1 cellular context compared by ENCODE assay signal in the genomic region with DNA sequence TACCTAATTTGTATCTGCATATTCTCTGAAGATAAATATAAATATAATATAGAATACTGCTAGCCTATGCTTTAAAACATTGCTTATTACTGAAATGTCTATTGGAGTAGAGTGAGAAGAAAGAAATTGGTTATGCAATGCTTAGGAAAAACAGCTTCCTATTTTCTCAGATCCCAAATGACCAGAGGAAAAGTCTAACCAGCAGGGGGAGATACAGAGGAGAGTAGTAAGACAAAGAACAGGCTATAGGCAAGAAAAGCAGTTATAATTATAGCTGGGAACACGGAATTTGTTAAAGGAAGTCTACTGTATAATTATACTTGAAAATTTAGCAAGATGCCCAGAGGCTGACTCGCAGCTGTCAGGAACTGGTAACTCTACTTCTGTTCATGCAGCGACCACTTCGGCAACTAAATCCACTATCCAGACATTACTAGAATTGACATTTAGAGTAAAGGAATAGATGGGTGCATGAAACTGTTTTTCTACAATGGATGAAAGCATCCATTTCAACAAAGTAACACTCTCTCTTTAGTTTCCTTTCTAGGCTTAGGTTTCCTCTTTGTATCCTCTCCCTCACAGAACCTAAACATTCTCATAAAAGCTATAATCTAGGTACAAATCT.
TF ChIP-seq lines count a peak whose summit lies in the region.

No MANE protein-coding gene starts in this region.

TF ChIP-seq in HCT116, 20 proteins besides CTCF, POLR2A, EP300 and RAD21 (continued from another document):
- no peak for TF ChIP-seq ZBTB33 (IDR thresholded peaks at IDR 0.05; ENCODE audit: extremely low read depth, insufficient replicate concordance, low read length)
- TF ChIP-seq ELF1 (IDR thresholded peaks at IDR 0.05; ENCODE audit: borderline replicate concordance, low read depth), result no peak
- TF ChIP-seq CBX3 (IDR thresholded peaks at IDR 0.05; ENCODE audit: low read depth), result no peak
- no peak for TF ChIP-seq TCF7L2 (IDR thresholded peaks at IDR 0.05; ENCODE audit: borderline replicate concordance, extremely low read depth, insufficient read depth, insufficient read length)
- 0 out of 2 replicates have a peak, but pooled peaks have one; percentile 1 for TF ChIP-seq FOSL1 (IDR thresholded peaks at IDR 0.05; ENCODE audit: low read depth)
- TF ChIP-seq, protein P1, sequence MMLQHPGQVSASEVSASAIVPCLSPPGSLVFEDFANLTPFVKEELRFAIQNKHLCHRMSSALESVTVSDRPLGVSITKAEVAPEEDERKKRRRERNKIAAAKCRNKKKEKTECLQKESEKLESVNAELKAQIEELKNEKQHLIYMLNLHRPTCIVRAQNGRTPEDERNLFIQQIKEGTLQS (IDR thresholded peaks at IDR 0.05), result no peak
- TF ChIP-seq EZH2 (IDR thresholded peaks at IDR 0.05), result no peak
- no peak for TF ChIP-seq YY1 (IDR thresholded peaks at IDR 0.05; ENCODE audit: extremely low read depth, insufficient replicate concordance, low read depth, low read length)
- no peak for TF ChIP-seq POLR2AphosphoS5 (IDR thresholded peaks at IDR 0.05; ENCODE audit: low read depth, low read length)
